21 cellular contexts compared by ENCODE assay signal in genomic region chr2:82507657-82508056, GRCh38.
"Had no signal": no experiment of that assay in that cellular context is flagged by ENCODE, and none has a peak within 500 bp of the region (broad histone marks: within the 10 kb centered on the region; RNA-seq: fewer than 3 reads in every experiment).

No MANE protein-coding gene starts in this region.

- H3K9me3 ChIP-seq: colonic mucosa, gastrocnemius medialis, lower lobe of right lung had no signal

- H2AFZ ChIP-seq: hepatocyte had no signal

- ATAC-seq: effector memory CD8-positive, alpha-beta T cell; esophagus mucosa; gastrocnemius medialis; heart left ventricle; left cardiac atrium; left lung; left ventricle myocardium superior; mucosa of descending colon had no signal

- H3K27ac ChIP-seq: colonic mucosa, epithelial cell of prostate, esophagus squamous epithelium, gastrocnemius medialis, heart left ventricle, hepatocyte, left lung, lower lobe of right lung had no signal

- DNase-seq: colonic mucosa; cortex of kidney; effector CD8-positive, alpha-beta T cell; effector memory CD8-positive, alpha-beta T cell; endodermal cell; erythroblast; esophagus squamous epithelium; foreskin fibroblast; foreskin melanocyte; gastrocnemius medialis; hypothalamus; left cardiac atrium; left ventricle myocardium superior; lower lobe of right lung; mesenchymal stem cell; mucosa of descending colon had no signal

- H3K36me3 ChIP-seq: colonic mucosa, esophagus squamous epithelium, gastrocnemius medialis, heart left ventricle, left lung, lower lobe of right lung had no signal

- H3K4me2 ChIP-seq: hepatocyte had no signal

- H3K4me1 ChIP-seq: colonic mucosa, esophagus squamous epithelium, gastrocnemius medialis, heart left ventricle, left lung, lower lobe of right lung had no signal

- H3K4me3 ChIP-seq: colonic mucosa, esophagus squamous epithelium, gastrocnemius medialis, heart left ventricle, hepatocyte, left lung, lower lobe of right lung, mucosa of descending colon had no signal

- H3K27me3 ChIP-seq: colonic mucosa, esophagus squamous epithelium, gastrocnemius medialis, heart left ventricle, hepatocyte, left lung had no signal
